Comparison of ENCODE assay signal across 1 cellular context in the genomic region with DNA sequence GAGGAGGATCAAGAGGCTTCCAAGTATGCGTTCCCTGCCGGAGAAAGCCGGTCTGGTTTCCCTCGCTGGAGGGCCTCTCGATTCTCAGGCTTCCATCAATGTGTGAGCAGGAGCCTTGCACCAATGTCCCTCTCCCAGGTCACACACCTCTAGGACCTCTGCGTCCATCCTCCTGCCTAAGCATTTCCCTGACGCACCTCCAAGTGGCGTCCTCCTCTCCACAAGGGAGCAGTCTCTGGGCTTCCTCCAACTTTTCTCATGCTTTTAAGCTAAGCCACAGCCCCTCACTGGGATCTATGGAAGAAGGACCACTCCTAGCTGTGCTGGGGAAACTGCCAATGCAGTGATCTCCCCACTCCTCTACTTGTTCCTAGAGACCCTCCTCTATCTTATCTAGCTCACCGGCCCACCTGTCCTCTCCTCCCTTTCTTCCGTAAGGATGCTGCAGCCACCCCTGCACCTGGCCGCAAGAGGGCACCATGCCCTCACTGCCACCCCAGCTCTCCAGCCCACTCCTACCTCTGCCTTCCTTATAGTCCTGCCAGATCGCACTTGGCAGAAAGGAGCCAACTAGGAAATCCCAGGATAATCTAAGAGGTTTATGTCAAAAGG.
TF ChIP-seq lines count a peak whose summit lies in the region.

No MANE protein-coding gene starts in this region.

TF ChIP-seq in A549, 52 proteins besides CTCF, POLR2A, EP300 and RAD21 (continued from another document):
- no peak for TF ChIP-seq RNF2 (IDR thresholded peaks at IDR 0.05; ENCODE audit: borderline replicate concordance, low read depth)
- TF ChIP-seq RARB (CRISPR knock-in tag; IDR thresholded peaks at IDR 0.05), result no peak
- TF ChIP-seq HEYL (CRISPR knock-in tag; IDR thresholded peaks at IDR 0.05), result no peak
- no peak for TF ChIP-seq MYC (IDR thresholded peaks at IDR 0.05; ENCODE audit: borderline replicate concordance, low read length)
